ENCODE assay signal across 1 cellular context in genomic region chr22:50199251-50199721, GRCh38.
TF ChIP-seq lines count a peak whose summit lies in the region.

No MANE protein-coding gene starts in this region.

TF ChIP-seq in HEK293, 187 proteins besides CTCF, POLR2A, EP300 and RAD21 (continued from another document):
- TF ChIP-seq, protein P1, sequence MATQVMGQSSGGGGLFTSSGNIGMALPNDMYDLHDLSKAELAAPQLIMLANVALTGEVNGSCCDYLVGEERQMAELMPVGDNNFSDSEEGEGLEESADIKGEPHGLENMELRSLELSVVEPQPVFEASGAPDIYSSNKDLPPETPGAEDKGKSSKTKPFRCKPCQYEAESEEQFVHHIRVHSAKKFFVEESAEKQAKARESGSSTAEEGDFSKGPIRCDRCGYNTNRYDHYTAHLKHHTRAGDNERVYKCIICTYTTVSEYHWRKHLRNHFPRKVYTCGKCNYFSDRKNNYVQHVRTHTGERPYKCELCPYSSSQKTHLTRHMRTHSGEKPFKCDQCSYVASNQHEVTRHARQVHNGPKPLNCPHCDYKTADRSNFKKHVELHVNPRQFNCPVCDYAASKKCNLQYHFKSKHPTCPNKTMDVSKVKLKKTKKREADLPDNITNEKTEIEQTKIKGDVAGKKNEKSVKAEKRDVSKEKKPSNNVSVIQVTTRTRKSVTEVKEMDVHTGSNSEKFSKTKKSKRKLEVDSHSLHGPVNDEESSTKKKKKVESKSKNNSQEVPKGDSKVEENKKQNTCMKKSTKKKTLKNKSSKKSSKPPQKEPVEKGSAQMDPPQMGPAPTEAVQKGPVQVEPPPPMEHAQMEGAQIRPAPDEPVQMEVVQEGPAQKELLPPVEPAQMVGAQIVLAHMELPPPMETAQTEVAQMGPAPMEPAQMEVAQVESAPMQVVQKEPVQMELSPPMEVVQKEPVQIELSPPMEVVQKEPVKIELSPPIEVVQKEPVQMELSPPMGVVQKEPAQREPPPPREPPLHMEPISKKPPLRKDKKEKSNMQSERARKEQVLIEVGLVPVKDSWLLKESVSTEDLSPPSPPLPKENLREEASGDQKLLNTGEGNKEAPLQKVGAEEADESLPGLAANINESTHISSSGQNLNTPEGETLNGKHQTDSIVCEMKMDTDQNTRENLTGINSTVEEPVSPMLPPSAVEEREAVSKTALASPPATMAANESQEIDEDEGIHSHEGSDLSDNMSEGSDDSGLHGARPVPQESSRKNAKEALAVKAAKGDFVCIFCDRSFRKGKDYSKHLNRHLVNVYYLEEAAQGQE (tag by site-specific recombination; IDR thresholded peaks at IDR 0.05), result no peak
- no peak for TF ChIP-seq ZNF768 (tag by site-specific recombination; IDR thresholded peaks at IDR 0.05)
TF ChIP-seq in HEK293: peak in this region for 0.
